12 cellular contexts compared by ENCODE assay signal in genomic region chr3:55675478-55675877, GRCh38.
DNase-seq lines count a peak whose midpoint lies in the region; ATAC-seq, FAIRE-seq and TF ChIP-seq lines count a peak whose summit lies in the region.
"Had no signal": no experiment of that assay in that cellular context is flagged by ENCODE, and none has a peak within 500 bp of the region (broad histone marks: within the 10 kb centered on the region; RNA-seq: fewer than 3 reads in every experiment).

No MANE protein-coding gene starts in this region.

- no peak overlapping the region for H3K27ac ChIP-seq in PC-3 (ENCODE audit: low read length)
- H3K27ac ChIP-seq: RWPE1 had no signal

- no peaks in the 10 kb centered on the region for H3K27me3 ChIP-seq in PC-3 (ENCODE audit: low read length)

- H3K9me2 ChIP-seq in PC-3 (replicated peaks; ENCODE audit: low read length) = no peaks in the 10 kb centered on the region; the same call in 1 of the 2 replicates

- no peaks in the 10 kb centered on the region for H3K36me3 ChIP-seq in PC-3 (ENCODE audit: low read depth, low read length)

- POLR2A ChIA-PET in PC-3 (lab: Charles Lee; ENCODE audit: unreplicated experiment) = interaction anchor here (0.6 kb wide), 1 partner anchor 9 kb away, joined by 6 read pairs; no protein-coding TSS in a partner anchor

- BruUV-seq in PC-3 (replicated peaks; lab: Mats Ljungman, UMichigan) = no TSS peak

- TF ChIP-seq CTCF in GM10266 (IDR thresholded peaks at IDR 0.05; ENCODE audit: control insufficient read depth, insufficient read depth, low read depth, missing control alignments) (no peak), PC-3 (conservative IDR thresholded peaks at IDR 0.05; ENCODE audit: low read depth, low read length) (no peak), D721Med (IDR thresholded peaks at IDR 0.05; ENCODE audit: insufficient read depth, missing control alignments) (no peak)

- H3K9me3 ChIP-seq in PC-3 (ENCODE audit: low read length) = no peaks in the 10 kb centered on the region

- CTCF ChIA-PET in PC-3 (lab: Charles Lee) = no interaction called here

- FAIRE-seq in D721Med (lab: Jason Lieb, UNC) = no peak

- H3F3A ChIP-seq in PC-3 (ENCODE audit: low read length, unreplicated experiment) = no peaks in the 10 kb centered on the region

- TF ChIP-seq POLR2A in erythroblast (IDR thresholded peaks at IDR 0.05; ENCODE audit: low read length) = no peak

- intact Hi-C loops in PC-3 (cut with micrococcal nuclease) = no loop called here

- H3K4me2 ChIP-seq in PC-3 (ENCODE audit: low read length) = no peak overlapping the region

- H2AFZ ChIP-seq in PC-3 (ENCODE audit: low read length) = no peak overlapping the region

- no peak overlapping the region for H3K9ac ChIP-seq in PC-3 (ENCODE audit: low read length)

- H3K4me1 ChIP-seq in PC-3 (ENCODE audit: insufficient read depth, low read length) = no peaks in the 10 kb centered on the region

- DNase-seq in GM10266 (ENCODE audit: extremely low spot score) (peak; percentile 67), PC-3 (no peak), D721Med (ENCODE audit: insufficient read length, low spot score) (no peak), erythroblast (lab: John Stamatoyannopoulos, UW) (no peak)
- no peak for DNase-seq in activated CD4-positive, CD25-positive, alpha-beta regulatory T cell (lab: John Stamatoyannopoulos, UW)
- DNase-seq: activated CD4-positive, CD25-positive, alpha-beta regulatory T cell treated with anti-CD3 and anti-CD28 coated beads, Interleukin-2, amount 50 U/mL, for 72 hours; naive B cell; NCI-H2107 had no signal

- H3K4me3 ChIP-seq in PC-3 (ENCODE audit: low read length) = no peak overlapping the region

- no peaks in the 10 kb centered on the region for H4K20me1 ChIP-seq in PC-3 (ENCODE audit: low read length)

- ATAC-seq in GM19023 (IDR thresholded peaks at IDR 0.05; ENCODE audit: unreplicated experiment) (peak; percentile 98), GM21825 (IDR thresholded peaks at IDR 0.05; ENCODE audit: unreplicated experiment) (peak; percentile 96), HG03342 (IDR thresholded peaks at IDR 0.05; ENCODE audit: unreplicated experiment) (peak; percentile 97), PC-3 (no peak)

- no peaks in the 10 kb centered on the region for H3K79me2 ChIP-seq in PC-3 (ENCODE audit: low read length)
